ENCODE assay signal across 8 cellular contexts in the genomic region with DNA sequence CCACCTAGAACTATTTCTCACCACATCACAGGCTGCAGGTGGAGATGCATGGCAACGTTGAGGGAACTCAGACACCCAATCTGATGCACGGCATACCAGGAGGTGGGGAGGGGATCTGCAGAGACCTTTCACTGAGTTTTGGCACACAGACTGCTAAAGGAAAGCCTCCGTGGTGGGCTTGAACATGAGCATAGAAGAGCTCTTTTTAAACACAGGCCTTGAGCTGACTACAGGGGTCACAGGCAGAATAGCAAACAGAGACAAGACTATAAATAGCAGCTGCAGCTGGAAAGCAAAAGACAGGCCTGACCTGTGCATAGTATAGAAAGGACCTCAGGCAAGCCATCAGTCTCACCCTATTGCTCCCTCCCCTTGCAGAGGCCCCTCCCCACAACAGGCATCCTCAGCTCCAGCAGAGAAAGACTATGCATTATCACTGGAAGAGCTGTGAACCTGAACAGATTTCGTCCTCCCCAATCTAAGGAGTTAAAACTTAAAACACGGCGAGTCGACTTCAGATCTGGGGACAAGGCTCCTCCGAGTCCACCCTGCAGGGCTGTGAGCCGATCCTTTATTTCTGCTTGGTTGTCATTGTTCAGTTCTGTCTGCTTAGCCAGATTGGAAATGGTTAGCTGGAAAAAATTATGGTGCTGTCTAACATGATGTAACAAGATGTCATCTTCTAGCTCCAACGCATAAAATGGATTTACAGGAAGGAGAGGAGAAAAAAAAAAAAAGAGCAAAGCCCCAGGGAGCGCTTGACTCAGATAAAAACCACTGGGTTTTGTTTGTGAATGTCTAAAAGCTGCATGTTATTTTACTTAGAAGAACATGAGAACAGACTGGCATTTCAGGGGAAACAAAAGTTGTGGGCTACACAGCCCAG. TPM values are rescaled to one million over a fixed set of nuclear protein-coding genes. Genes with fewer than 3 reads are reported as not detected.
A peak's percentile ranks its signal among the peaks of the same experiment; 100 is the strongest.
DNase-seq lines count a peak whose midpoint lies in the region; ATAC-seq and TF ChIP-seq lines count a peak whose summit lies in the region.

No MANE protein-coding gene starts in this region.

- ATAC-seq in heart left ventricle (peak; percentile 79 to 84 (median 82)), HG02763 (IDR thresholded peaks at IDR 0.05; ENCODE audit: unreplicated experiment) (no peak)

- H3K27me3 ChIP-seq in heart left ventricle: no peaks in the 10 kb centered on the region

- peaks cover 0 to 40% (median 26%) of the 10 kb centered on the region in 12 donors for H3K4me1 ChIP-seq in heart left ventricle

- TF ChIP-seq POLR2A in heart left ventricle (IDR thresholded peaks at IDR 0.05): no peak

- no peaks in the 10 kb centered on the region for H3K9me3 ChIP-seq in heart left ventricle

- 19 to 25% (median 23%) methylated on average over 11 of the region's 11 CpGs for WGBS in heart left ventricle, 4 donors

- intact Hi-C loops in heart left ventricle (cut with DNase I): loop anchor here in 2 of 10 donors (5.0 to 10.0 kb wide), 2 partner anchors 271 to 273 kb away; no protein-coding TSS in a partner anchor

- peak overlapping the region; percentile 45 to 92 (median 80) for H3K27ac ChIP-seq in heart left ventricle

- no peak for TF ChIP-seq CTCF in heart left ventricle (IDR thresholded peaks at IDR 0.05)

- no peaks in the 10 kb centered on the region for H3K36me3 ChIP-seq in heart left ventricle

- H3K4me3 ChIP-seq in heart left ventricle: peak overlapping the region in 5 of 12 donors; percentile 6 to 28 (median 8)

- DNase-seq in NCI-H82 (lab: John Stamatoyannopoulos, UW) (peak; percentile 37), NCI-H82 treated with DMSO at 0.1 percent for 48 hours (lab: John Stamatoyannopoulos, UW; ENCODE audit: unreplicated experiment) (no peak), NCI-H2107 treated with DMSO at 0.1 percent for 48 hours (lab: John Stamatoyannopoulos, UW; ENCODE audit: unreplicated experiment) (peak; percentile 71), heart left ventricle (peak in 1 of 5 donors; percentile 40), GM19240 (ENCODE audit: insufficient read length, low spot score) (no peak)
- DNase-seq in activated T-cell treated with anti-CD3 and anti-CD28 coated beads, Interleukin-2, amount 50 U/mL, for 48 hours: peak; percentile 49 to 52
- peak; percentile 15 to 36 for DNase-seq in stimulated activated CD4-positive, alpha-beta T cell treated with anti-CD3 and anti-CD28 coated beads, Interleukin-2, amount 100 ng/mL, for 24 hours

RNA-seq across cellular contexts. Expression of a gene that starts 25.3 kb away (rescaled TPM):
- 10 to 100 TPM; 32.6 to 70.2 (median 46.9) TPM for total RNA-seq in heart left ventricle
- polyA plus RNA-seq in heart left ventricle: 10 to 100 TPM in 1 of 2 donors, 1 to 10 TPM in 1; 9.8 to 22.9 TPM

Comparison
In these comparisons a context has a peak if more than half of its experiments do, and no peak if none do; other contexts are left out.
1. DNase-seq: peak in NCI-H82 (single experiment), NCI-H2107 treated with DMSO at 0.1 percent for 48 hours (single experiment), activated T-cell treated with anti-CD3 and anti-CD28 coated beads, Interleukin-2, amount 50 U/mL, for 48 hours (2 of 2) and stimulated activated CD4-positive, alpha-beta T cell treated with anti-CD3 and anti-CD28 coated beads, Interleukin-2, amount 100 ng/mL, for 24 hours (2 of 2); none in NCI-H82 treated with DMSO at 0.1 percent for 48 hours (single experiment) and GM19240 (single experiment).